In genomic region chr16:85137323-85138072, GRCh38 we compare ENCODE assay signal across 9 cellular contexts. TPM values are rescaled to one million over a fixed set of nuclear protein-coding genes. Genes with fewer than 3 reads are reported as not detected.
A peak's percentile ranks its signal among the peaks of the same experiment; 100 is the strongest.
DNase-seq lines count a peak whose midpoint lies in the region; ATAC-seq and TF ChIP-seq lines count a peak whose summit lies in the region.
"Had no signal": no experiment of that assay in that cellular context is flagged by ENCODE, and none has a peak within 500 bp of the region (broad histone marks: within the 10 kb centered on the region; RNA-seq: fewer than 3 reads in every experiment).

No MANE protein-coding gene starts in this region.

- H3K9me3 ChIP-seq in GM23248 (ENCODE audit: low read depth) (no peaks in the 10 kb centered on the region), skeletal muscle satellite cell (replicated peaks; ENCODE audit: low read length) (no peaks in the 10 kb centered on the region)

- H3K27ac Mint-ChIP-seq in activated CD4-positive, alpha-beta T cell treated with anti-CD3 and anti-CD28 coated beads for 36 hours, result no peak overlapping the region
- peak overlapping the region in 1 of 2 donors; percentile 23 for H3K27ac Mint-ChIP-seq in effector memory CD8-positive, alpha-beta T cell

- peak overlapping the region; percentile 67 for H3K4me3 ChIP-seq in GM23248
- H3K4me3 ChIP-seq in astrocyte of the spinal cord (ENCODE audit: low read depth, low read length), result no peak overlapping the region
- H3K4me3 ChIP-seq in skeletal muscle satellite cell (ENCODE audit: low read length), result peak overlapping the region; percentile 59

- H3K9me2 ChIP-seq in GM23248 (ENCODE audit: insufficient read depth), result no peaks in the 10 kb centered on the region

- no peaks in the 10 kb centered on the region for H3K79me2 ChIP-seq in GM23248 (ENCODE audit: insufficient read depth)

- no peaks in the 10 kb centered on the region for H4K20me1 ChIP-seq in GM23248 (ENCODE audit: insufficient read depth)

- CTCF ChIA-PET in activated CD4-positive, alpha-beta T cell treated with anti-CD3 and anti-CD28 coated beads for 36 hours (lab: Charles Lee), result interaction anchor here (0.6 kb wide), 1 partner anchor 575 kb away, joined by 3 read pairs; no protein-coding TSS in a partner anchor

- no peaks in the 10 kb centered on the region for H3K9me3 Mint-ChIP-seq in activated CD4-positive, alpha-beta T cell treated with anti-CD3 and anti-CD28 coated beads for 36 hours (ENCODE audit: low read depth)
- no peaks in the 10 kb centered on the region for H3K9me3 Mint-ChIP-seq in effector memory CD8-positive, alpha-beta T cell
- H3K9me3 Mint-ChIP-seq: central memory CD8-positive, alpha-beta T cell had no signal

- no peaks in the 10 kb centered on the region for H3F3A ChIP-seq in GM23248 (ENCODE audit: insufficient read depth)

- no peaks in the 10 kb centered on the region for H3K36me3 ChIP-seq in GM23248 (ENCODE audit: low read depth)
- no peaks in the 10 kb centered on the region for H3K36me3 ChIP-seq in skeletal muscle satellite cell (ENCODE audit: insufficient read depth, low read length)

- H3K4me3 Mint-ChIP-seq in activated CD4-positive, alpha-beta T cell treated with anti-CD3 and anti-CD28 coated beads for 36 hours, result no peak overlapping the region
- H3K4me3 Mint-ChIP-seq in effector memory CD8-positive, alpha-beta T cell, result peak overlapping the region in 1 of 2 donors; percentile 33
- H3K4me3 Mint-ChIP-seq: central memory CD8-positive, alpha-beta T cell had no signal

- H3K27me3 Mint-ChIP-seq in activated CD4-positive, alpha-beta T cell treated with anti-CD3 and anti-CD28 coated beads for 36 hours, result peaks cover 32% of the 10 kb centered on the region
- H3K27me3 Mint-ChIP-seq in effector memory CD8-positive, alpha-beta T cell, result peaks cover 43 to 60% of the 10 kb centered on the region in 2 donors

- no peak for ATAC-seq in activated CD4-positive, alpha-beta T cell treated with anti-CD3 and anti-CD28 coated beads for 36 hours
- ATAC-seq in effector memory CD8-positive, alpha-beta T cell (replicated peaks), result no peak
- ATAC-seq in GM21423 (IDR thresholded peaks at IDR 0.05; ENCODE audit: unreplicated experiment), result no peak

- H2AFZ ChIP-seq in GM23248, result peak overlapping the region; percentile 77

- no peaks in the 10 kb centered on the region for H3K27me3 ChIP-seq in GM23248 (replicated peaks; ENCODE audit: insufficient read depth)
- no peaks in the 10 kb centered on the region for H3K27me3 ChIP-seq in skeletal muscle satellite cell (ENCODE audit: control insufficient read depth, insufficient read depth, low read length)

- WGBS in GM23248 (ENCODE audit: low coverage in 1 of 2, low lambda C conversion rate in 2 of 2, missing lambda C conversion rate in 2 of 2), 2 experiments, result 4 to 5% methylated on average over 20 to 28 of the region's 29 CpGs

- DNase-seq in GM23248 (peak; percentile 95), astrocyte of the spinal cord (ENCODE audit: low read depth, low spot score) (peak; percentile 83), iPS-NIHi11 (ENCODE audit: low spot score) (peak; percentile 68), NCI-H2107 treated with DMSO at 0.1 percent for 48 hours (lab: John Stamatoyannopoulos, UW; ENCODE audit: unreplicated experiment) (no peak)
- no peak for DNase-seq in activated CD4-positive, alpha-beta T cell treated with anti-CD3 and anti-CD28 coated beads for 36 hours
- no peak for DNase-seq in effector memory CD8-positive, alpha-beta T cell

- in situ Hi-C loops in GM23248 (cut with MboI) (no loop called here), astrocyte of the spinal cord (cut with HindIII; ENCODE audit: low sequenced_read_pairs) (no loop called here)

- TF ChIP-seq CTCF in astrocyte of the spinal cord (IDR thresholded peaks at IDR 0.05; ENCODE audit: low read depth, low read length), result no peak

- intact Hi-C loops in activated CD4-positive, alpha-beta T cell treated with anti-CD3 and anti-CD28 coated beads for 36 hours (cut with DNase I, micrococcal nuclease), result no loop called here

- H3K4me2 ChIP-seq in GM23248 (ENCODE audit: unreplicated experiment) (peak overlapping the region; percentile 74), skeletal muscle satellite cell (ENCODE audit: low read length) (peak overlapping the region; percentile 77)

- POLR2A ChIA-PET in activated CD4-positive, alpha-beta T cell treated with anti-CD3 and anti-CD28 coated beads for 36 hours (lab: Charles Lee), result no interaction called here

- no peaks in the 10 kb centered on the region for H3K36me3 Mint-ChIP-seq in activated CD4-positive, alpha-beta T cell treated with anti-CD3 and anti-CD28 coated beads for 36 hours (ENCODE audit: low read depth)
- no peaks in the 10 kb centered on the region for H3K36me3 Mint-ChIP-seq in effector memory CD8-positive, alpha-beta T cell (ENCODE audit: insufficient read depth)

- peaks cover 8% of the 10 kb centered on the region; the same call in 1 of the 2 replicates for H3K4me1 ChIP-seq in GM23248 (ENCODE audit: insufficient read depth)
- H3K4me1 ChIP-seq in skeletal muscle satellite cell (ENCODE audit: control insufficient read depth, insufficient read depth, low read length), result peaks cover 36% of the 10 kb centered on the region

- H3K27ac ChIP-seq in GM23248, result no peak overlapping the region

- H3K9ac ChIP-seq in GM23248 (peak overlapping the region; percentile 59), skeletal muscle satellite cell (ENCODE audit: low read depth, low read length) (peak overlapping the region; percentile 58)

- H3K4me1 Mint-ChIP-seq in activated CD4-positive, alpha-beta T cell treated with anti-CD3 and anti-CD28 coated beads for 36 hours, result peaks cover 12% of the 10 kb centered on the region
- H3K4me1 Mint-ChIP-seq in effector memory CD8-positive, alpha-beta T cell (ENCODE audit: low read depth in 2 of 2), result peaks cover 6 to 10% of the 10 kb centered on the region in 2 donors

RNA-seq across cellular contexts. Expression of gene CIBAR2, which starts 25.2 kb away (rescaled TPM):
- total RNA-seq in GM23248 (2014; rRNA removed; shearing (Covaris generic)), result not detected in 2 replicates
- polyA plus RNA-seq in GM23248 (2016; fragmentation: Nextera tagmentation; extraction: Ambion mirVana), result not detected in 2 replicates
- not detected in 2 replicates for total RNA-seq in skeletal muscle satellite cell (2012; rRNA removed)
- not detected for total RNA-seq in activated CD4-positive, alpha-beta T cell treated with anti-CD3 and anti-CD28 coated beads for 36 hours

Comparison
In these comparisons a context has a peak if more than half of its experiments do, and no peak if none do; other contexts are left out.
1. DNase-seq: peak in GM23248 (single experiment), astrocyte of the spinal cord (single experiment) and iPS-NIHi11 (single experiment); none in activated CD4-positive, alpha-beta T cell treated with anti-CD3 and anti-CD28 coated beads for 36 hours (single experiment), NCI-H2107 treated with DMSO at 0.1 percent for 48 hours (single experiment) and effector memory CD8-positive, alpha-beta T cell (0 of 3).